Comparison of ENCODE assay signal across 28 cellular contexts in genomic region chr11:64621283-64622019, GRCh38. TPM values are rescaled to one million over a fixed set of nuclear protein-coding genes. Genes with fewer than 3 reads are reported as not detected.
DNase-seq lines count a peak whose midpoint lies in the region; ATAC-seq and TF ChIP-seq lines count a peak whose summit lies in the region.
"Had no signal": no experiment of that assay in that cellular context is flagged by ENCODE, and none has a peak within 500 bp of the region (broad histone marks: within the 10 kb centered on the region; RNA-seq: fewer than 3 reads in every experiment).

No MANE protein-coding gene starts in this region.

- TF ChIP-seq CTCF in thyroid gland (IDR thresholded peaks at IDR 0.05): no peak

- no peak for TF ChIP-seq POLR2A in thyroid gland (IDR thresholded peaks at IDR 0.05)

- ATAC-seq in GM19328 (IDR thresholded peaks at IDR 0.05; ENCODE audit: unreplicated experiment): no peak

- peak; percentile 4 for DNase-seq in SKM-1 treated with dmso at 0.1 percent for 144 hours (lab: John Stamatoyannopoulos, UW; ENCODE audit: unreplicated experiment)
- no peak for DNase-seq in SKM-1 (lab: John Stamatoyannopoulos, UW; ENCODE audit: unreplicated experiment)
- no peak for DNase-seq in thyroid gland
- no peak for DNase-seq in LoVo (ENCODE audit: low spot score)
- DNase-seq in NCI-H1092 treated with DMSO at 0.1 percent for 48 hours (lab: John Stamatoyannopoulos, UW): no peak
- DNase-seq: activated CD4-positive, alpha-beta memory T cell treated with anti-CD3 and anti-CD28 coated beads, Interleukin-2, amount 10 ng/mL, durations not matched to agents 7 days and 5 days; activated CD4-positive, CD25-positive, alpha-beta regulatory T cell treated with anti-CD3 and anti-CD28 coated beads, Interleukin-2, amount 50 U/mL, for 72 hours; activated gamma-delta T cell treated with Interleukin-2 at 50 U/mL for 16 hours; activated T-cell treated with anti-CD3 and anti-CD28 coated beads, Interleukin-2, amount 50 U/mL, for 24 hours; CD8-positive, alpha-beta memory T cell; esophagus squamous epithelium; immature natural killer cell; NCI-H2081 treated with DMSO at 0.1 percent for 48 hours; stimulated activated CD8-positive, alpha-beta memory T cell treated with anti-CD3 and anti-CD28 coated beads, Interleukin-4, amount 100 ng/mL, for 48 hours; stomach; upper lobe of left lung had no signal

- no peaks in the 10 kb centered on the region for H3K36me3 ChIP-seq in thyroid gland
- H3K36me3 ChIP-seq: adrenal gland, colonic mucosa, esophagus squamous epithelium, prostate gland, stomach, upper lobe of left lung had no signal

- peaks cover 31 to 37% of the 10 kb centered on the region in 2 donors for H3K4me1 ChIP-seq in thyroid gland
- H3K4me1 ChIP-seq: colonic mucosa, prostate gland had no signal

- H3K4me3 ChIP-seq in thyroid gland (replicated peaks in 1 of 3): no peak overlapping the region
- H3K4me3 ChIP-seq: adrenal gland, colonic mucosa, esophagus squamous epithelium, prostate gland, stomach, upper lobe of left lung had no signal

- H3K9me3 ChIP-seq in thyroid gland: no peaks in the 10 kb centered on the region
- H3K9me3 ChIP-seq: adrenal gland, colonic mucosa, esophagus squamous epithelium, prostate gland, stomach, upper lobe of left lung had no signal

- H3K27ac ChIP-seq in angular gyrus (ENCODE audit: low read depth, low read length) (peak overlapping the region; percentile 67), layer of hippocampus (ENCODE audit: low read depth, low read length) (peak overlapping the region; percentile 48), thyroid gland (peak overlapping the region; percentile 76 to 81 (median 80))
- H3K27ac ChIP-seq: 22Rv1, colonic mucosa, esophagus squamous epithelium, prostate gland, upper lobe of left lung had no signal

- H3K27me3 ChIP-seq in layer of hippocampus (ENCODE audit: control insufficient read depth, insufficient read depth, low read length): no peaks in the 10 kb centered on the region
- no peaks in the 10 kb centered on the region for H3K27me3 ChIP-seq in thyroid gland
- H3K27me3 ChIP-seq: adrenal gland, colonic mucosa, esophagus squamous epithelium, stomach, upper lobe of left lung had no signal

- WGBS in thyroid gland, 2 donors: 71 to 83% methylated on average over 5 of the region's 5 CpGs

- intact Hi-C loops in thyroid gland (cut with DNase I): no loop called here

RNA-seq across cellular contexts. Expression of gene SLC22A12, which starts 30.4 kb away (rescaled TPM):
- not detected for total RNA-seq in thyroid gland
- total RNA-seq: activated CD4-positive, alpha-beta memory T cell treated with anti-CD3 and anti-CD28 coated beads, Interleukin-2, amount 10 ng/mL, durations not matched to agents 7 days and 5 days; adrenal gland; CD8-positive, alpha-beta memory T cell; colonic mucosa; esophagus squamous epithelium; frontal cortex; H7; LHCN-M2; lower leg skin; mononuclear cell; prostate gland; stomach; upper lobe of left lung had no signal
